Comparison of ENCODE assay signal across 17 cellular contexts in genomic region chr12:108530141-108530540, GRCh38.
"Had no signal": no experiment of that assay in that cellular context is flagged by ENCODE, and none has a peak within 500 bp of the region (broad histone marks: within the 10 kb centered on the region; RNA-seq: fewer than 3 reads in every experiment).

No MANE protein-coding gene starts in this region.

- H3K27ac ChIP-seq: epithelial cell of prostate, esophagus muscularis mucosa, heart left ventricle, neutrophil had no signal

- H3K4me3 Mint-ChIP-seq: naive thymus-derived CD4-positive, alpha-beta T cell had no signal

- DNase-seq: effector memory CD4-positive, alpha-beta T cell; heart left ventricle; hippocampal formation; kidney glomerular epithelial cell; mesendoderm; naive thymus-derived CD4-positive, alpha-beta T cell; right cardiac atrium; small intestine; stimulated activated CD4-positive, alpha-beta T cell treated with anti-CD3 and anti-CD28 coated beads, Interleukin-12 subunit alpha, Interleukin-12 subunit beta, amount 100 ng/mL, for 4 hours; stimulated activated naive CD4-positive, alpha-beta T cell treated with Interleukin-2 at 50 U/mL for 16 hours; trophoblast cell had no signal

- ATAC-seq: heart left ventricle; naive thymus-derived CD4-positive, alpha-beta T cell; right cardiac atrium had no signal

- H3K27me3 Mint-ChIP-seq: naive thymus-derived CD4-positive, alpha-beta T cell had no signal

- FAIRE-seq: endometrium, frontal cortex, islet of Langerhans, small intestine had no signal

- H3K4me3 ChIP-seq: esophagus muscularis mucosa, heart left ventricle had no signal

- H3K27me3 ChIP-seq: esophagus muscularis mucosa, heart left ventricle, neutrophil had no signal

- H3K4me1 ChIP-seq: esophagus muscularis mucosa, heart left ventricle had no signal

- H3K9me3 ChIP-seq: esophagus muscularis mucosa, heart left ventricle, neutrophil had no signal
